In genomic region chr15:63491979-63492378, GRCh38 we compare ENCODE assay signal across 2 cellular contexts.
TF ChIP-seq lines count a peak whose summit lies in the region.

No MANE protein-coding gene starts in this region.

TF ChIP-seq in A549, 52 proteins besides CTCF, POLR2A, EP300 and RAD21:
- TF ChIP-seq TP53 (CRISPR knock-in tag; IDR thresholded peaks at IDR 0.05) (no peak), RFX5 (IDR thresholded peaks at IDR 0.05) (no peak), HEYL (CRISPR knock-in tag; IDR thresholded peaks at IDR 0.05) (no peak), NR3C1 (IDR thresholded peaks at IDR 0.05) (no peak), CHD4 (IDR thresholded peaks at IDR 0.05; ENCODE audit: borderline replicate concordance) (no peak), NFE2L2 (conservative IDR thresholded peaks at IDR 0.05; ENCODE audit: low read length) (no peak), ATOH8 (CRISPR knock-in tag; IDR thresholded peaks at IDR 0.05; ENCODE audit: low read depth) (no peak), ZNF302 (CRISPR knock-in tag; IDR thresholded peaks at IDR 0.05) (no peak), JUN (IDR thresholded peaks at IDR 0.05) (no peak), RARB (CRISPR knock-in tag; IDR thresholded peaks at IDR 0.05) (no peak), CBX8 (IDR thresholded peaks at IDR 0.05) (no peak), HOXB5 (CRISPR knock-in tag; IDR thresholded peaks at IDR 0.05) (no peak), BHLHE40 (IDR thresholded peaks at IDR 0.05; ENCODE audit: low read depth, low read length) (no peak), PHF8 (IDR thresholded peaks at IDR 0.05; ENCODE audit: borderline replicate concordance, low read depth) (no peak), HOXA7 (CRISPR knock-in tag; IDR thresholded peaks at IDR 0.05) (no peak), EHMT2 (IDR thresholded peaks at IDR 0.05; ENCODE audit: low read depth) (no peak), REST (IDR thresholded peaks at IDR 0.05) (no peak), HMGXB4 (CRISPR knock-in tag; IDR thresholded peaks at IDR 0.05; ENCODE audit: borderline replicate concordance) (no peak), FOSB (CRISPR knock-in tag; IDR thresholded peaks at IDR 0.05) (no peak)

TF ChIP-seq in IMR-90, 13 proteins besides CTCF, POLR2A, EP300 and RAD21:
- TF ChIP-seq MXI1 (IDR thresholded peaks at IDR 0.05; ENCODE audit: borderline replicate concordance, low read depth, low read length): no peak
- no peak for TF ChIP-seq NFE2L2 (IDR thresholded peaks at IDR 0.05; ENCODE audit: low read depth, low read length)
- no peak for TF ChIP-seq MAFK (IDR thresholded peaks at IDR 0.05; ENCODE audit: low read depth, low read length)
- TF ChIP-seq MAZ (IDR thresholded peaks at IDR 0.05; ENCODE audit: borderline replicate concordance, low read depth, low read length): no peak; the same call in 1 of the 2 replicates
- no peak for TF ChIP-seq BHLHE40 (IDR thresholded peaks at IDR 0.05; ENCODE audit: low read depth, low read length)
- no peak for TF ChIP-seq CHD1 (IDR thresholded peaks at IDR 0.05; ENCODE audit: low read depth, low read length)
- no peak for TF ChIP-seq USF2 (IDR thresholded peaks at IDR 0.05; ENCODE audit: low read depth, low read length)
- TF ChIP-seq RFX5 (IDR thresholded peaks at IDR 0.05; ENCODE audit: low read depth, low read length): no peak
- no peak for TF ChIP-seq FOS (IDR thresholded peaks at IDR 0.05; ENCODE audit: low read depth, low read length)
- no peak for TF ChIP-seq SMC3 (IDR thresholded peaks at IDR 0.05; ENCODE audit: low read depth, low read length)
- TF ChIP-seq CEBPB (IDR thresholded peaks at IDR 0.05; ENCODE audit: low read depth, low read length): no peak
- no peak for TF ChIP-seq RCOR1 (IDR thresholded peaks at IDR 0.05; ENCODE audit: insufficient replicate concordance, low read length)
- no peak for TF ChIP-seq ELK1 (IDR thresholded peaks at IDR 0.05; ENCODE audit: borderline replicate concordance, low read depth, low read length)
